Comparison of ENCODE assay signal across 21 cellular contexts in genomic region chr4:8131210-8131609, GRCh38.
"Had no signal": no experiment of that assay in that cellular context is flagged by ENCODE, and none has a peak within 500 bp of the region (broad histone marks: within the 10 kb centered on the region; RNA-seq: fewer than 3 reads in every experiment).

No MANE protein-coding gene starts in this region.

- H3K27ac Mint-ChIP-seq: activated CD8-positive, alpha-beta T cell treated with anti-CD3 and anti-CD28 coated beads for 36 hours; activated naive CD8-positive, alpha-beta T cell treated with anti-CD3 and anti-CD28 coated beads for 36 hours; activated T-helper 17 cell treated with anti-CD3 and anti-CD28 coated beads, Interleukin-2, amount 50 U/mL, for 72 hours; nephron had no signal

- H3K27ac ChIP-seq: foreskin keratinocyte, left lung, thyroid gland had no signal

- H3K36me3 ChIP-seq: left lung, thyroid gland had no signal

- H3K4me3 ChIP-seq: left lung, thyroid gland had no signal

- H3K4me3 Mint-ChIP-seq: activated CD8-positive, alpha-beta T cell treated with anti-CD3 and anti-CD28 coated beads for 36 hours; activated naive CD8-positive, alpha-beta T cell treated with anti-CD3 and anti-CD28 coated beads for 36 hours; activated T-helper 17 cell treated with anti-CD3 and anti-CD28 coated beads, Interleukin-2, amount 50 U/mL, for 72 hours; nephron had no signal

- H3K9me3 Mint-ChIP-seq: activated CD8-positive, alpha-beta T cell treated with anti-CD3 and anti-CD28 coated beads for 36 hours; activated naive CD8-positive, alpha-beta T cell treated with anti-CD3 and anti-CD28 coated beads for 36 hours; activated T-helper 17 cell treated with anti-CD3 and anti-CD28 coated beads, Interleukin-2, amount 50 U/mL, for 72 hours; nephron had no signal

- H3K27me3 Mint-ChIP-seq: activated CD8-positive, alpha-beta T cell treated with anti-CD3 and anti-CD28 coated beads for 36 hours; activated naive CD8-positive, alpha-beta T cell treated with anti-CD3 and anti-CD28 coated beads for 36 hours; activated T-helper 17 cell treated with anti-CD3 and anti-CD28 coated beads, Interleukin-2, amount 50 U/mL, for 72 hours had no signal

- H3K27me3 ChIP-seq: left lung, thyroid gland had no signal

- ATAC-seq: activated CD8-positive, alpha-beta T cell treated with anti-CD3 and anti-CD28 coated beads for 36 hours; activated T-helper 17 cell treated with anti-CD3 and anti-CD28 coated beads, Interleukin-2, amount 50 U/mL, for 72 hours; foreskin keratinocyte; left lung had no signal

- H3K36me3 Mint-ChIP-seq: activated naive CD8-positive, alpha-beta T cell treated with anti-CD3 and anti-CD28 coated beads for 36 hours had no signal

- H3K4me1 Mint-ChIP-seq: activated T-helper 17 cell treated with anti-CD3 and anti-CD28 coated beads, Interleukin-2, amount 50 U/mL, for 72 hours had no signal

- DNase-seq: activated CD4-positive, alpha-beta T cell treated with anti-CD3 and anti-CD28 coated beads for 48 hours; activated CD4-positive, CD25-positive, alpha-beta regulatory T cell; activated CD8-positive, alpha-beta T cell treated with anti-CD3 and anti-CD28 coated beads for 36 hours; activated naive CD4-positive, alpha-beta T cell; activated naive CD8-positive, alpha-beta T cell treated with anti-CD3 and anti-CD28 coated beads for 36 hours; activated T-cell treated with anti-CD3 and anti-CD28 coated beads, Interleukin-2, amount 50 U/mL, for 1 hour; amniotic stem cell; foreskin keratinocyte; glutamatergic neuron; midbrain; occipital lobe; posterior cingulate gyrus; stimulated activated CD4-positive, alpha-beta T cell treated with anti-CD3 and anti-CD28 coated beads, Interleukin-12 subunit alpha, Interleukin-12 subunit beta, amount 100 ng/mL, for 4 hours; stimulated activated CD4-positive, alpha-beta T cell treated with anti-CD3 and anti-CD28 coated beads, Interleukin-1b, Interleukin-23, amount 100 ng/mL, for 48 hours; stimulated activated CD8-positive, alpha-beta memory T cell treated with anti-CD3 and anti-CD28 coated beads, Interleukin-4, amount 100 ng/mL, for 48 hours; stimulated activated naive CD4-positive, alpha-beta T cell; T-helper 9 cell; thyroid gland had no signal

- H3K4me1 ChIP-seq: foreskin keratinocyte, left lung, thyroid gland had no signal

- H3K9me3 ChIP-seq: left lung, thyroid gland had no signal
